In genomic region chr11:76208829-76209670, GRCh38 we compare ENCODE assay signal across 7 cellular contexts. TPM values are rescaled to one million over a fixed set of nuclear protein-coding genes. Genes with fewer than 3 reads are reported as not detected.
DNase-seq lines count a peak whose midpoint lies in the region; ATAC-seq and TF ChIP-seq lines count a peak whose summit lies in the region.

No MANE protein-coding gene starts in this region.

- TF ChIP-seq POLR2A in spleen (IDR thresholded peaks at IDR 0.05): no peak

- peaks cover 60% of the 10 kb centered on the region for H3K27me3 ChIP-seq in brain microvascular endothelial cell (replicated peaks)
- H3K27me3 ChIP-seq in spleen (replicated peaks in 1 of 7): peaks cover 6 to 96% (median 57%) of the 10 kb centered on the region in 7 donors

- H3K9me3 ChIP-seq in spleen: no peaks in the 10 kb centered on the region

- H3K4me1 ChIP-seq in spleen: peaks cover 35 to 66% (median 58%) of the 10 kb centered on the region in 6 donors

- H3K36me3 ChIP-seq in brain microvascular endothelial cell (replicated peaks): no peaks in the 10 kb centered on the region
- H3K36me3 ChIP-seq in spleen: no peaks in the 10 kb centered on the region

- TF ChIP-seq CTCF in brain microvascular endothelial cell (IDR thresholded peaks at IDR 0.05; ENCODE audit: low read depth, low read length, missing control alignments) (peak; percentile 78), spleen (IDR thresholded peaks at IDR 0.05 in 8 of 11, conservative IDR thresholded peaks at IDR 0.05 in 3 of 11) (peak; percentile 67 to 97 (median 92))

- H3K27ac ChIP-seq in brain microvascular endothelial cell: no peak overlapping the region
- peak overlapping the region in 2 of 8 donors; percentile 9 to 35 for H3K27ac ChIP-seq in spleen

- peak; percentile 63 for DNase-seq in NCI-H1092 (lab: John Stamatoyannopoulos, UW)
- peak; percentile 90 for DNase-seq in UCSD-AML1 (lab: John Stamatoyannopoulos, UW; ENCODE audit: unreplicated experiment)
- DNase-seq in brain microvascular endothelial cell: peak; percentile 15
- DNase-seq in iPS-NIHi7 (ENCODE audit: extremely low spot score): peak; percentile 78
- peak; percentile 95 for DNase-seq in spleen

- in situ Hi-C loops in brain microvascular endothelial cell (cut with HindIII; ENCODE audit: low pct_ligation_motif_present, low sequenced_read_pairs): no loop called here

- H3K4me3 ChIP-seq in brain microvascular endothelial cell (ENCODE audit: low read depth, low read length) (peak overlapping the region; percentile 46), spleen (peak overlapping the region; percentile 39 to 81 (median 64))

- ATAC-seq in GM18498 (IDR thresholded peaks at IDR 0.05; ENCODE audit: unreplicated experiment) (peak; percentile 40), HG03565 (IDR thresholded peaks at IDR 0.05; ENCODE audit: unreplicated experiment) (no peak)

- intact Hi-C loops in spleen (cut with DNase I; ENCODE audit: low total_unique reads): loop anchor here (2.0 kb wide), 1 partner anchor 106 kb away; no protein-coding TSS in a partner anchor

- 1% methylated on average over 23 to 94 of the region's 94 CpGs for WGBS in spleen, 5 donors

RNA-seq across cellular contexts. Expression of gene WNT11, which starts 2.7 kb away (rescaled TPM):
- total RNA-seq in spleen: 1 to 10 TPM in 6 of 7 donors, under 1 TPM in 1; 0.85 to 4.2 (median 3.1) TPM
- polyA plus RNA-seq in spleen: under 1 TPM; 0.09 to 0.67 (median 0.62) TPM

Comparison
In these comparisons a context has a peak if more than half of its experiments do, and no peak if none do; other contexts are left out.
1. DNase-seq: peak in every context shown above with its lines; median percentile 95 in spleen; 90 in UCSD-AML1; 78 in iPS-NIHi7; 63 in NCI-H1092; 15 in brain microvascular endothelial cell.